ENCODE assay signal across 1 cellular context in the genomic region with DNA sequence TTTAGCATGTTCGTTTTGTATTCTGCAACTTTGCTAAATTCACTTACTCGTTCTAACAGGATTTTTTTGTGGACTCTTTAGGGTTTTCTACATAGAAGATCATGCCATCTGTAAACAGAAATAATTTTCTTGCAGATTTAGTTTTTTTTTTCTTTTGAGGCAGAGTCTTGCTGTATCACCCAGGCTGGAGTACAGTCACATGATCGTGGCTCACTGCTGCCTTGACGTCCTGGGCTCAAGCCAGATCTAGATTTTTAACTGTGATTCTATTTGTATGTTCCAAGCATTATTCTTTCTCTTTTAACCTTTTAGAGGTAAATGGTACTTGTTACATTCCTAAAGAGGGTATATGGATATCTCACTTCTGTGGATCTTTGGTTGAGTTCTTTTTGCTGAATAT.
TF ChIP-seq lines count a peak whose summit lies in the region.

No MANE protein-coding gene starts in this region.

TF ChIP-seq in IMR-90, 13 proteins besides CTCF, POLR2A, EP300 and RAD21:
- TF ChIP-seq FOS (IDR thresholded peaks at IDR 0.05; ENCODE audit: low read depth, low read length), result no peak
- TF ChIP-seq BHLHE40 (IDR thresholded peaks at IDR 0.05; ENCODE audit: low read depth, low read length), result no peak
- TF ChIP-seq, protein P1, sequence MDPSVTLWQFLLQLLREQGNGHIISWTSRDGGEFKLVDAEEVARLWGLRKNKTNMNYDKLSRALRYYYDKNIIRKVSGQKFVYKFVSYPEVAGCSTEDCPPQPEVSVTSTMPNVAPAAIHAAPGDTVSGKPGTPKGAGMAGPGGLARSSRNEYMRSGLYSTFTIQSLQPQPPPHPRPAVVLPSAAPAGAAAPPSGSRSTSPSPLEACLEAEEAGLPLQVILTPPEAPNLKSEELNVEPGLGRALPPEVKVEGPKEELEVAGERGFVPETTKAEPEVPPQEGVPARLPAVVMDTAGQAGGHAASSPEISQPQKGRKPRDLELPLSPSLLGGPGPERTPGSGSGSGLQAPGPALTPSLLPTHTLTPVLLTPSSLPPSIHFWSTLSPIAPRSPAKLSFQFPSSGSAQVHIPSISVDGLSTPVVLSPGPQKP (IDR thresholded peaks at IDR 0.05; ENCODE audit: borderline replicate concordance, low read depth, low read length), result no peak
- no peak for TF ChIP-seq SMC3 (IDR thresholded peaks at IDR 0.05; ENCODE audit: low read depth, low read length)
- no peak for TF ChIP-seq RFX5 (IDR thresholded peaks at IDR 0.05; ENCODE audit: low read depth, low read length)
- no peak for TF ChIP-seq NFE2L2 (IDR thresholded peaks at IDR 0.05; ENCODE audit: low read depth, low read length)
- TF ChIP-seq CEBPB (IDR thresholded peaks at IDR 0.05; ENCODE audit: low read depth, low read length), result no peak
- TF ChIP-seq RCOR1 (IDR thresholded peaks at IDR 0.05; ENCODE audit: insufficient replicate concordance, low read length), result no peak
- no peak for TF ChIP-seq MXI1 (IDR thresholded peaks at IDR 0.05; ENCODE audit: borderline replicate concordance, low read depth, low read length)
- TF ChIP-seq MAZ (IDR thresholded peaks at IDR 0.05; ENCODE audit: borderline replicate concordance, low read depth, low read length), result no peak
- no peak for TF ChIP-seq CHD1 (IDR thresholded peaks at IDR 0.05; ENCODE audit: low read depth, low read length)
